In the genomic region with DNA sequence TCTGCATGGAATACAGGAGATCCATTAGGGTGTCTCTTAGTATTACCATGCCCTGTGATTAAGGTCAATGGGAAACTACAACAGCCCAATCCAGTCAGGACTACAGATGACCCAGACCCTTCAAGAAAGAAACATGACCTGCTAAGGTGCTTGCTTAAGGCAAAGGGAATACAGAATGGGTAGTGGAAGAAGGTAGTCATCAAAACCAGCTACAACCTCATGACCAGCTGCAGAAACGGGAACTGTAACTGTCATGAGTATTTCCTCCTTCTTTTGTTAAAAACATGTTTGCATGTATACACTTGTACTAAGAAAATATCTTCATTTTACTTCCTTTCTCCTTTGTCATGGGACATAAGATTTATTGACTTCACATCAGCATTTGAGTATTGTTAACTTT, we compare ENCODE assay signal across 8 cellular contexts. TPM values are rescaled to one million over a fixed set of nuclear protein-coding genes. Genes with fewer than 3 reads are reported as not detected.
DNase-seq lines count a peak whose midpoint lies in the region; ATAC-seq, FAIRE-seq and TF ChIP-seq lines count a peak whose summit lies in the region.
"Not testable (repeated sequence)": the region's sequence is repeated elsewhere in the genome, so short reads cannot be mapped to it uniquely, and the experiment has no call there.
"Had no signal": no experiment of that assay in that cellular context is flagged by ENCODE, and none has a peak within 500 bp of the region (broad histone marks: within the 10 kb centered on the region; RNA-seq: fewer than 3 reads in every experiment).

No MANE protein-coding gene starts in this region.

- H3K36me3 ChIP-seq in BLaER1; GM12878 (ENCODE audit: control insufficient read depth in 2 of 2, insufficient read depth in 2 of 2, low read length in 1 of 2); esophagus squamous epithelium; small intestine (ENCODE audit: control insufficient read depth in 2 of 2, insufficient read depth in 2 of 2, low read length in 2 of 2): not testable (repeated sequence)

- BruUV-seq in GM12878 (replicated peaks; lab: Mats Ljungman, UMichigan): not testable (repeated sequence)

- peaks cover 18 to 28% (median 27%) of the 10 kb centered on the region in 3 donors for H3K4me1 Mint-ChIP-seq in IgD-negative memory B cell

- H3K4me3 Mint-ChIP-seq in IgD-negative memory B cell: peak overlapping the region; percentile 5 to 55 (median 47)

- H3K27ac Mint-ChIP-seq in IgD-negative memory B cell: peak overlapping the region; percentile 56 to 94 (median 88)

- not testable (repeated sequence) for FAIRE-seq in GM12878 (lab: Jason Lieb, UNC)
- peak; percentile 23 for FAIRE-seq in small intestine (lab: Jason Lieb, UNC)

- H3K27me3 Mint-ChIP-seq in IgD-negative memory B cell: not testable (repeated sequence)

- not testable (repeated sequence) for H4K20me1 ChIP-seq in BLaER1; GM12878 (ENCODE audit: control insufficient read depth, insufficient read depth)

- SMC1A ChIA-PET in GM12878 (lab: Charles Lee; ENCODE audit: uncharacterized antibody, unreplicated experiment): not testable (repeated sequence)

- H3K79me2 ChIP-seq in GM12878 (ENCODE audit: control insufficient read depth, insufficient read depth, low read length): not testable (repeated sequence)

- peak overlapping the region; percentile 3; the same call in 1 of the 2 replicates for H3K4me2 ChIP-seq in BLaER1
- H3K4me2 ChIP-seq in GM12878 (ENCODE audit: control insufficient read depth, insufficient read depth): not testable (repeated sequence)

- H2AFZ ChIP-seq in GM12878 (ENCODE audit: control insufficient read depth, low read depth, low read length): not testable (repeated sequence)

- not testable (repeated sequence) for H3K4me3 ChIP-seq in BLaER1; GM12878; esophagus squamous epithelium; small intestine (ENCODE audit: low read depth in 1 of 2, low read length in 2 of 2)

- not testable (repeated sequence) for H3K4me1 ChIP-seq in BLaER1; GM12878 (ENCODE audit: control insufficient read depth, insufficient read depth, low read length); small intestine (ENCODE audit: control insufficient read depth in 2 of 2, insufficient read depth in 1 of 2, low read depth in 1 of 2, low read length in 1 of 2)
- H3K4me1 ChIP-seq in esophagus squamous epithelium: peaks cover 0 to 27% (median 0%) of the 10 kb centered on the region in 3 donors

- not testable (repeated sequence) for H3K36me3 Mint-ChIP-seq in IgD-negative memory B cell

- not testable (repeated sequence) for TF ChIP-seq POLR2A in GM12878 (IDR thresholded peaks at IDR 0.05; ENCODE audit: low read depth, low read length); esophagus squamous epithelium (IDR thresholded peaks at IDR 0.05)

- POLR2A ChIA-PET in GM12878 (lab: Charles Lee): not testable (repeated sequence)

- H3K9me3 Mint-ChIP-seq in IgD-negative memory B cell: not testable (repeated sequence)

- H3K27ac ChIP-seq in BLaER1; GM12878 (ENCODE audit: control insufficient read depth, insufficient read depth); small intestine (ENCODE audit: low read depth in 1 of 2, low read length in 1 of 2): not testable (repeated sequence)
- H3K27ac ChIP-seq in esophagus squamous epithelium: peak overlapping the region in 3 of 4 donors; percentile 35 to 60 (median 41)

- not testable (repeated sequence) for TF ChIP-seq RAD21 in GM12878 (IDR thresholded peaks at IDR 0.05; ENCODE audit: insufficient read depth, low read depth, low read length)

- WGBS in GM12878 (ENCODE audit: insufficient coverage, insufficient replicate concordance, low lambda C conversion rate, missing lambda C conversion rate): 0% methylated on average over 1 of the region's 1 CpG
- WGBS in esophagus squamous epithelium, 2 donors: 20 to 29% methylated on average over 1 of the region's 1 CpG
- WGBS in small intestine, 3 donors: 65 to 77% (median 73%) methylated on average over 1 of the region's 1 CpG

- not testable (repeated sequence) for TF ChIP-seq CTCF in GM12878 (IDR thresholded peaks at IDR 0.05 in 2 of 3, conservative IDR thresholded peaks at IDR 0.05 in 1 of 3; ENCODE audit: control insufficient read depth in 2 of 3, extremely low read depth in 1 of 3, insufficient read depth in 1 of 3, low read depth in 3 of 3, low read length in 3 of 3); esophagus squamous epithelium (IDR thresholded peaks at IDR 0.05)

- RAD21 ChIA-PET in GM12878 (lab: Charles Lee; ENCODE audit: unreplicated experiment): not testable (repeated sequence)

- in situ Hi-C loops in GM12878 (cut with MboI): not testable (repeated sequence)

- H3K9me3 ChIP-seq in BLaER1; GM12878 (replicated peaks; ENCODE audit: control insufficient read depth, insufficient read depth, low read length); esophagus squamous epithelium; small intestine (ENCODE audit: control insufficient read depth, low read depth): not testable (repeated sequence)

- H3K9ac ChIP-seq in BLaER1; GM12878 (ENCODE audit: control insufficient read depth, insufficient read depth, low read length): not testable (repeated sequence)

- not testable (repeated sequence) for ATAC-seq in GM12878

- CTCF ChIA-PET in GM12878 (lab: Yijun Ruan, JAX): not testable (repeated sequence)

- not testable (repeated sequence) for TF ChIP-seq EP300 in GM12878 (IDR thresholded peaks at IDR 0.05; ENCODE audit: borderline replicate concordance in 1 of 2, control insufficient read depth in 1 of 2, low read depth in 2 of 2, low read length in 2 of 2)

- H3K27me3 ChIP-seq in BLaER1; GM12878 (replicated peaks in 1 of 2; ENCODE audit: control insufficient read depth in 2 of 2, insufficient read depth in 2 of 2, low read length in 1 of 2); esophagus squamous epithelium; small intestine (ENCODE audit: control insufficient read depth in 2 of 2, insufficient read depth in 2 of 2, low read length in 2 of 2): not testable (repeated sequence)

- intact Hi-C loops in GM12878 (cut with micrococcal nuclease; ENCODE audit: unreplicated experiment); esophagus squamous epithelium (cut with DNase I): not testable (repeated sequence)

- DNase-seq in NAMALWA (ENCODE audit: low spot score): peak; percentile 20
- peak; percentile 33 for DNase-seq in OCI-M1 (lab: John Stamatoyannopoulos, UW)
- not testable (repeated sequence) for DNase-seq in GM12878 (ENCODE audit: low read depth, low spot score); esophagus squamous epithelium (lab: John Stamatoyannopoulos, UW); small intestine

TF ChIP-seq in GM12878, 131 proteins besides CTCF, POLR2A, EP300 and RAD21:
- peak; percentile 13; the same call in 1 of the 2 replicates for TF ChIP-seq SPI1 (IDR thresholded peaks at IDR 0.05; ENCODE audit: borderline replicate concordance, insufficient read depth, low read depth, low read length)

RNA-seq across cellular contexts. Expression of a gene that starts 24.8 kb away (rescaled TPM):
- polyA plus RNA-seq in IgD-negative memory B cell: 114 TPM
- total RNA-seq in GM12878 (2013; cell fraction: nucleolus; rRNA removed): not detected in 2 replicates
- total RNA-seq in GM12878 (2014; rRNA removed): not detected in 2 replicates
- total RNA-seq in GM12878 (2014; rRNA removed; fragmentation: Illumina TruSeq; extraction: Trizol): not detected in 2 replicates
- total RNA-seq in GM12878 (2021): 0.32 and 0.46 TPM in 2 replicates
- polyA plus RNA-seq in GM12878 (2011; ENCODE audit: low read depth): not detected
- not detected in 2 replicates for polyA plus RNA-seq in GM12878 (2011; rRNA removed)
- polyA plus RNA-seq in GM12878 (2011; cell fraction: cytosol; rRNA removed): not detected in 2 replicates
- polyA plus RNA-seq in GM12878 (2011; cell fraction: nucleus; rRNA removed): not detected in 2 replicates
- polyA plus RNA-seq in GM12878 (2012): not detected in 2 replicates
- not detected in 2 replicates for polyA plus RNA-seq in GM12878 (2014; fragmentation: Illumina TruSeq; extraction: Trizol)
- not detected for polyA plus RNA-seq in GM12878 (2014; fragmentation: Nextera tagmentation; extraction: Ambion mirVana)
- polyA plus RNA-seq in GM12878 (2014; rRNA removed): not detected in 2 replicates
- not detected for polyA plus RNA-seq in GM12878 (2016; fragmentation: Nextera tagmentation; extraction: Ambion mirVana)
- not detected in 2 replicates for polyA minus RNA-seq in GM12878 (2011; rRNA and poly(A)+ RNA removed)
- not detected in 2 replicates for polyA minus RNA-seq in GM12878 (2011; cell fraction: cytosol; rRNA and poly(A)+ RNA removed)
- not detected in 2 replicates for polyA minus RNA-seq in GM12878 (2011; cell fraction: nucleus; rRNA and poly(A)+ RNA removed)
- 10 to 100 TPM; 35.4 to 88.9 (median 71.4) TPM for total RNA-seq in esophagus squamous epithelium
- 10 to 100 TPM in 1 of 3 donors, 1 to 10 TPM in 2; 5.4 to 10.1 (median 5.6) TPM for polyA plus RNA-seq in small intestine
- total RNA-seq: CD8-positive, alpha-beta memory T cell had no signal
- polyA plus RNA-seq: CD8-positive, alpha-beta memory T cell had no signal

Comparison
In these comparisons a context has a peak if more than half of its experiments do, and no peak if none do; other contexts are left out.
1. RNA of a gene that starts 24.8 kb away (polyA plus RNA-seq): 114 TPM in IgD-negative memory B cell (single experiment); 5.4 to 10.1 TPM in small intestine and not detected in GM12878; every median in the first group is over 10 times any median in the second.